In the genomic region with DNA sequence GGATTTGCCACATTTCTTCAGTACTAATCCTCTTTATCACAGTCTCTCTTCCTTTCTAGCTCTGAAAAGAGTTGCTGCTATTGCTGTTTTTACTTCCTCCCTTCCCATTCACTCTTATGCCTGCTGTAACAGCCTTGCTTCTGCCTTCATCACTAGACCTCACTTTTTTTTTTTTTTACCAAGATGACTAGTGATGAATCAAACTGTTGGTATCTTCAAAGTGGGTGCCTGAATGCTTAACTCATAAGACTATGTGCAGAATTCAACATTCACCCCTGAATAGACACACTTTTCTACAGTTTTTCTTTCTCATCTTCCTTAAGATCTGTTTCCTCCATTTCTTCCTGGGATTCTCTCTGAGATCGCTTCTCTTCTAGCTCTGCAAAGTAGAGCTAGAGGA, we compare ENCODE assay signal across 15 cellular contexts.
DNase-seq lines count a peak whose midpoint lies in the region; TF ChIP-seq lines count a peak whose summit lies in the region.
"Had no signal": no experiment of that assay in that cellular context is flagged by ENCODE, and none has a peak within 500 bp of the region (broad histone marks: within the 10 kb centered on the region; RNA-seq: fewer than 3 reads in every experiment).

No MANE protein-coding gene starts in this region.

- peak; percentile 38 for DNase-seq in AG04450 (ENCODE audit: low read depth, low spot score)
- DNase-seq in cardiac fibroblast (ENCODE audit: low read depth in 2 of 2): peak; percentile 33 to 85
- DNase-seq in mesenchymal stem cell: peak; percentile 50
- DNase-seq in T-helper 2 cell: no peak
- DNase-seq in breast epithelium (ENCODE audit: low spot score in 2 of 2): no peak
- no peak for DNase-seq in NCI-H2107 treated with DMSO at 0.1 percent for 48 hours (lab: John Stamatoyannopoulos, UW; ENCODE audit: unreplicated experiment)
- DNase-seq in effector CD4-positive, alpha-beta T cell: no peak
- DNase-seq: activated CD8-positive, alpha-beta T cell treated with anti-CD3 and anti-CD28 coated beads, Interleukin-2, amount 10 ng/mL, durations not matched to agents 7 days and 5 days; activated effector memory CD4-positive, alpha-beta T cell treated with anti-CD3 and anti-CD28 coated beads, Interleukin-2, amount 50 U/mL, for 16 hours; DMS79 treated with DMSO at 0.1 percent for 48 hours; NCI-H1930; NCI-H748 treated with DMSO at 0.1 percent for 48 hours; SHP77 had no signal

- no peak overlapping the region for H2BK15ac ChIP-seq in mesenchymal stem cell (ENCODE audit: low read depth, poor library complexity, severe bottlenecking)

- H3K4me1 ChIP-seq in HUES64 (ENCODE audit: insufficient read depth, low read length) (peaks cover 44% of the 10 kb centered on the region), mesenchymal stem cell (ENCODE audit: control insufficient read depth, insufficient read depth, low read depth, low read length) (no peaks in the 10 kb centered on the region), breast epithelium (no peaks in the 10 kb centered on the region)

- no peak overlapping the region for H3K14ac ChIP-seq in mesenchymal stem cell (ENCODE audit: low read length in 2 of 2)

- H3K36me3 ChIP-seq in HUES64 (ENCODE audit: insufficient read depth, low read length): no peaks in the 10 kb centered on the region
- no peaks in the 10 kb centered on the region for H3K36me3 ChIP-seq in mesenchymal stem cell (ENCODE audit: control insufficient read depth in 1 of 2, insufficient read depth in 2 of 2, low read depth in 1 of 2, low read length in 2 of 2)
- H3K36me3 ChIP-seq in breast epithelium: no peaks in the 10 kb centered on the region

- 97% methylated on average over 1 of the region's 1 CpG for WGBS in HUES64
- WGBS in mesenchymal stem cell: 44% methylated on average over 1 of the region's 1 CpG

- no peaks in the 10 kb centered on the region for H3K9me3 ChIP-seq in AG04450 (ENCODE audit: control insufficient read depth, insufficient read depth, low read length)
- no peaks in the 10 kb centered on the region for H3K9me3 ChIP-seq in HUES64 (ENCODE audit: insufficient read depth, low read depth, low read length)
- H3K9me3 ChIP-seq in mesenchymal stem cell (ENCODE audit: control insufficient read depth, low read length): no peaks in the 10 kb centered on the region
- no peaks in the 10 kb centered on the region for H3K9me3 ChIP-seq in breast epithelium

- H2AK5ac ChIP-seq in mesenchymal stem cell (ENCODE audit: low read length, severe bottlenecking): no peak overlapping the region

- no peak overlapping the region for H3K4me3 ChIP-seq in AG04450 (ENCODE audit: low read depth, low read length)
- H3K4me3 ChIP-seq in HUES64 (ENCODE audit: low read length): no peak overlapping the region
- no peak overlapping the region for H3K4me3 ChIP-seq in cardiac fibroblast (replicated peaks in 1 of 2; ENCODE audit: low read depth in 2 of 2, low read length in 2 of 2)
- H3K4me3 ChIP-seq in mesenchymal stem cell (ENCODE audit: insufficient read depth in 1 of 2, low read depth in 1 of 2, low read length in 2 of 2): peak overlapping the region in 1 of 2 experiments; percentile 35
- H3K4me3 ChIP-seq in breast epithelium: no peak overlapping the region
- H3K4me3 ChIP-seq: lung had no signal

- H3K27ac ChIP-seq in AG04450 (ENCODE audit: low read depth, low read length) (no peak overlapping the region), HUES64 (ENCODE audit: low read depth, low read length) (peak overlapping the region; percentile 99; the same call in 1 of the 2 replicates), mesenchymal stem cell (ENCODE audit: low read length, poor library complexity, severe bottlenecking) (peak overlapping the region; percentile 70), breast epithelium (no peak overlapping the region)

- no peak for TF ChIP-seq CTCF in AG04450 (IDR thresholded peaks at IDR 0.05; ENCODE audit: low read depth, low read length)
- no peak for TF ChIP-seq CTCF in cardiac fibroblast (IDR thresholded peaks at IDR 0.05; ENCODE audit: low read depth, low read length)
- no peak for TF ChIP-seq CTCF in breast epithelium (IDR thresholded peaks at IDR 0.05)

- POLR2A ChIA-PET in AG04450 (lab: Yijun Ruan, JAX): no interaction called here

- TF ChIP-seq POLR2A in breast epithelium (IDR thresholded peaks at IDR 0.05): no peak

- no peak overlapping the region for H2BK120ac ChIP-seq in mesenchymal stem cell (ENCODE audit: low read depth, low read length)

- H3K23ac ChIP-seq in mesenchymal stem cell (ENCODE audit: low read length in 2 of 2): no peak overlapping the region

- H2AFZ ChIP-seq in mesenchymal stem cell (ENCODE audit: low read depth, low read length): no peak overlapping the region

- CTCF ChIA-PET in AG04450 (lab: Charles Lee): interaction anchor here (0.7 to 0.8 kb wide), 2 partner anchors 11 to 45 kb away, joined by 4 read pairs; no protein-coding TSS in a partner anchor

- no peak overlapping the region for H3K9ac ChIP-seq in HUES64 (ENCODE audit: low read depth, low read length)
- peak overlapping the region; percentile 53 for H3K9ac ChIP-seq in mesenchymal stem cell (ENCODE audit: low read length)

- no peak overlapping the region for H2BK12ac ChIP-seq in mesenchymal stem cell (ENCODE audit: low read length in 2 of 2)

- H3K27me3 ChIP-seq in AG04450 (ENCODE audit: control insufficient read depth, insufficient read depth, low read length): no peaks in the 10 kb centered on the region
- no peaks in the 10 kb centered on the region for H3K27me3 ChIP-seq in HUES64 (ENCODE audit: insufficient read depth, low read length)
- no peaks in the 10 kb centered on the region for H3K27me3 ChIP-seq in mesenchymal stem cell (ENCODE audit: control insufficient read depth in 1 of 2, insufficient read depth in 1 of 2, low read length in 2 of 2)
- no peaks in the 10 kb centered on the region for H3K27me3 ChIP-seq in breast epithelium

- no peak overlapping the region for H3K18ac ChIP-seq in mesenchymal stem cell (ENCODE audit: low read depth in 1 of 2, low read length in 2 of 2)

- H2BK5ac ChIP-seq in mesenchymal stem cell (ENCODE audit: low read depth, low read length, poor library complexity, severe bottlenecking): no peak overlapping the region

- intact Hi-C loops in breast epithelium (cut with DNase I; ENCODE audit: low total_unique reads): no loop called here

- no peak overlapping the region for H3K4me2 ChIP-seq in mesenchymal stem cell (ENCODE audit: low read length, poor library complexity, severe bottlenecking)

- no peak overlapping the region for H4K8ac ChIP-seq in mesenchymal stem cell (ENCODE audit: low read length)

- no peak overlapping the region for H4K91ac ChIP-seq in mesenchymal stem cell (ENCODE audit: low read length)

- H3K4ac ChIP-seq in mesenchymal stem cell (ENCODE audit: low read depth in 1 of 2, low read length in 2 of 2): peak overlapping the region in 1 of 2 experiments; percentile 43

- H3K79me1 ChIP-seq in mesenchymal stem cell (replicated peaks; ENCODE audit: low read length, poor library complexity, severe bottlenecking): no peaks in the 10 kb centered on the region

Comparison
In these comparisons a context has a peak if more than half of its experiments do, and no peak if none do; other contexts are left out.
1. DNase-seq: peak in AG04450 (single experiment), cardiac fibroblast (2 of 2) and mesenchymal stem cell (single experiment); none in T-helper 2 cell (0 of 5), breast epithelium (0 of 2), NCI-H2107 treated with DMSO at 0.1 percent for 48 hours (single experiment) and effector CD4-positive, alpha-beta T cell (single experiment).
2. H3K27ac ChIP-seq: peak in HUES64 (single experiment) and mesenchymal stem cell (single experiment); none in AG04450 (single experiment) and breast epithelium (0 of 2).